Comparison of ENCODE assay signal across 11 cellular contexts in genomic region chr7:15035814-15036213, GRCh38.
"Had no signal": no experiment of that assay in that cellular context is flagged by ENCODE, and none has a peak within 500 bp of the region (broad histone marks: within the 10 kb centered on the region; RNA-seq: fewer than 3 reads in every experiment).

No MANE protein-coding gene starts in this region.

- H3K4me3 ChIP-seq: GM23248, GM23338, HAP-1 had no signal

- DNase-seq: GM23248, GOT3, H7, H9, HCEC 1CT, HFFc6 had no signal

- FAIRE-seq: H1, H54 had no signal

- H3K4me1 ChIP-seq: HAP-1 had no signal

- H2AFZ ChIP-seq: GM23248, GM23338 had no signal

- H3K9me3 ChIP-seq: HAP-1 had no signal

- H3K4me2 ChIP-seq: GM23338 had no signal

- H3K36me3 ChIP-seq: HAP-1 had no signal

- ATAC-seq: GM23338, HCT116 had no signal

- H3K9ac ChIP-seq: GM23248 had no signal

- H3K27ac ChIP-seq: GM23248 had no signal
